ENCODE assay signal across 1 cellular context in the genomic region with DNA sequence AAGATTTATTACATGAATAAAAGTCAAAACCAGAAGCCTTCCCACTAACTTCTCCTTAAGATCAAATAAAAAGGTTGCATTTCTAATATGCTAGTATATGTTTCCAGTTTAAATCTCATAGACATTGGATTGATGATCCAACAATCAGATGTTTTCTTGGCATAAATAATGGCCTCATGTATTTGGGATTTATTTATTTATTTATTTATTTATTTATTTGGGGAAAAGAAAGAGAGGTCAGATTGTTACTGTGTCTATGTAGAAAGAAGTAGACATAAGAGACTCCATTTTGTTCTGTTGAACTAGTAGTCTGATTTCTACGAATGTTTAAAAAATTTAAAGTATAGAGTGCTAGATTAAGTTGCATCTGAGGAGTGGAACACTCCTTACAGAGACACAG.
TF ChIP-seq lines count a peak whose summit lies in the region.

No MANE protein-coding gene starts in this region.

TF ChIP-seq in HEK293, 187 proteins besides CTCF, POLR2A, EP300 and RAD21 (continued from another document):
- TF ChIP-seq, protein P1, sequence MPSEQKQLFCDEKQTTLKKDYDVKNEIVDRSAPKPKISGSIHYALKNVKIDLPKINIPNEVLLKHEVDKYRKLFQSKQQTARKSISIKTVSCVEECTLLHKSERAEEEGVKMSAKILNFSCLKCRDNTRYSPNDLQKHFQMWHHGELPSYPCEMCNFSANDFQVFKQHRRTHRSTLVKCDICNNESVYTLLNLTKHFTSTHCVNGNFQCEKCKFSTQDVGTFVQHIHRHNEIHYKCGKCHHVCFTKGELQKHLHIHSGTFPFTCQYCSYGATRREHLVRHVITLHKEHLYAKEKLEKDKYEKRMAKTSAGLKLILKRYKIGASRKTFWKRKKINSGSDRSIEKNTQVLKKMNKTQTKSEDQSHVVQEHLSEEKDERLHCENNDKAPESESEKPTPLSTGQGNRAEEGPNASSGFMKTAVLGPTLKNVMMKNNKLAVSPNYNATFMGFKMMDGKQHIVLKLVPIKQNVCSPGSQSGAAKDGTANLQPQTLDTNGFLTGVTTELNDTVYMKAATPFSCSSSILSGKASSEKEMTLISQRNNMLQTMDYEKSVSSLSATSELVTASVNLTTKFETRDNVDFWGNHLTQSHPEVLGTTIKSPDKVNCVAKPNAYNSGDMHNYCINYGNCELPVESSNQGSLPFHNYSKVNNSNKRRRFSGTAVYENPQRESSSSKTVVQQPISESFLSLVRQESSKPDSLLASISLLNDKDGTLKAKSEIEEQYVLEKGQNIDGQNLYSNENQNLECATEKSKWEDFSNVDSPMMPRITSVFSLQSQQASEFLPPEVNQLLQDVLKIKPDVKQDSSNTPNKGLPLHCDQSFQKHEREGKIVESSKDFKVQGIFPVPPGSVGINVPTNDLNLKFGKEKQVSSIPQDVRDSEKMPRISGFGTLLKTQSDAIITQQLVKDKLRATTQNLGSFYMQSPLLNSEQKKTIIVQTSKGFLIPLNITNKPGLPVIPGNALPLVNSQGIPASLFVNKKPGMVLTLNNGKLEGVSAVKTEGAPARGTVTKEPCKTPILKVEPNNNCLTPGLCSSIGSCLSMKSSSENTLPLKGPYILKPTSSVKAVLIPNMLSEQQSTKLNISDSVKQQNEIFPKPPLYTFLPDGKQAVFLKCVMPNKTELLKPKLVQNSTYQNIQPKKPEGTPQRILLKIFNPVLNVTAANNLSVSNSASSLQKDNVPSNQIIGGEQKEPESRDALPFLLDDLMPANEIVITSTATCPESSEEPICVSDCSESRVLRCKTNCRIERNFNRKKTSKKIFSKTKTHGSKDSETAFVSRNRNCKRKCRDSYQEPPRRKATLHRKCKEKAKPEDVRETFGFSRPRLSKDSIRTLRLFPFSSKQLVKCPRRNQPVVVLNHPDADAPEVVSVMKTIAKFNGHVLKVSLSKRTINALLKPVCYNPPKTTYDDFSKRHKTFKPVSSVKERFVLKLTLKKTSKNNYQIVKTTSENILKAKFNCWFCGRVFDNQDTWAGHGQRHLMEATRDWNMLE (tag by site-specific recombination; conservative IDR thresholded peaks at IDR 0.05; ENCODE audit: low read depth), result peak; percentile 80; the same call in 1 of the 2 replicates
- peak; percentile 81 for TF ChIP-seq ZNF426 (tag by site-specific recombination; IDR thresholded peaks at IDR 0.05)
- TF ChIP-seq, protein P2, sequence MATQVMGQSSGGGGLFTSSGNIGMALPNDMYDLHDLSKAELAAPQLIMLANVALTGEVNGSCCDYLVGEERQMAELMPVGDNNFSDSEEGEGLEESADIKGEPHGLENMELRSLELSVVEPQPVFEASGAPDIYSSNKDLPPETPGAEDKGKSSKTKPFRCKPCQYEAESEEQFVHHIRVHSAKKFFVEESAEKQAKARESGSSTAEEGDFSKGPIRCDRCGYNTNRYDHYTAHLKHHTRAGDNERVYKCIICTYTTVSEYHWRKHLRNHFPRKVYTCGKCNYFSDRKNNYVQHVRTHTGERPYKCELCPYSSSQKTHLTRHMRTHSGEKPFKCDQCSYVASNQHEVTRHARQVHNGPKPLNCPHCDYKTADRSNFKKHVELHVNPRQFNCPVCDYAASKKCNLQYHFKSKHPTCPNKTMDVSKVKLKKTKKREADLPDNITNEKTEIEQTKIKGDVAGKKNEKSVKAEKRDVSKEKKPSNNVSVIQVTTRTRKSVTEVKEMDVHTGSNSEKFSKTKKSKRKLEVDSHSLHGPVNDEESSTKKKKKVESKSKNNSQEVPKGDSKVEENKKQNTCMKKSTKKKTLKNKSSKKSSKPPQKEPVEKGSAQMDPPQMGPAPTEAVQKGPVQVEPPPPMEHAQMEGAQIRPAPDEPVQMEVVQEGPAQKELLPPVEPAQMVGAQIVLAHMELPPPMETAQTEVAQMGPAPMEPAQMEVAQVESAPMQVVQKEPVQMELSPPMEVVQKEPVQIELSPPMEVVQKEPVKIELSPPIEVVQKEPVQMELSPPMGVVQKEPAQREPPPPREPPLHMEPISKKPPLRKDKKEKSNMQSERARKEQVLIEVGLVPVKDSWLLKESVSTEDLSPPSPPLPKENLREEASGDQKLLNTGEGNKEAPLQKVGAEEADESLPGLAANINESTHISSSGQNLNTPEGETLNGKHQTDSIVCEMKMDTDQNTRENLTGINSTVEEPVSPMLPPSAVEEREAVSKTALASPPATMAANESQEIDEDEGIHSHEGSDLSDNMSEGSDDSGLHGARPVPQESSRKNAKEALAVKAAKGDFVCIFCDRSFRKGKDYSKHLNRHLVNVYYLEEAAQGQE (tag by site-specific recombination; IDR thresholded peaks at IDR 0.05), result peak; percentile 56; the same call in 1 of the 2 replicates
- TF ChIP-seq, protein P3, sequence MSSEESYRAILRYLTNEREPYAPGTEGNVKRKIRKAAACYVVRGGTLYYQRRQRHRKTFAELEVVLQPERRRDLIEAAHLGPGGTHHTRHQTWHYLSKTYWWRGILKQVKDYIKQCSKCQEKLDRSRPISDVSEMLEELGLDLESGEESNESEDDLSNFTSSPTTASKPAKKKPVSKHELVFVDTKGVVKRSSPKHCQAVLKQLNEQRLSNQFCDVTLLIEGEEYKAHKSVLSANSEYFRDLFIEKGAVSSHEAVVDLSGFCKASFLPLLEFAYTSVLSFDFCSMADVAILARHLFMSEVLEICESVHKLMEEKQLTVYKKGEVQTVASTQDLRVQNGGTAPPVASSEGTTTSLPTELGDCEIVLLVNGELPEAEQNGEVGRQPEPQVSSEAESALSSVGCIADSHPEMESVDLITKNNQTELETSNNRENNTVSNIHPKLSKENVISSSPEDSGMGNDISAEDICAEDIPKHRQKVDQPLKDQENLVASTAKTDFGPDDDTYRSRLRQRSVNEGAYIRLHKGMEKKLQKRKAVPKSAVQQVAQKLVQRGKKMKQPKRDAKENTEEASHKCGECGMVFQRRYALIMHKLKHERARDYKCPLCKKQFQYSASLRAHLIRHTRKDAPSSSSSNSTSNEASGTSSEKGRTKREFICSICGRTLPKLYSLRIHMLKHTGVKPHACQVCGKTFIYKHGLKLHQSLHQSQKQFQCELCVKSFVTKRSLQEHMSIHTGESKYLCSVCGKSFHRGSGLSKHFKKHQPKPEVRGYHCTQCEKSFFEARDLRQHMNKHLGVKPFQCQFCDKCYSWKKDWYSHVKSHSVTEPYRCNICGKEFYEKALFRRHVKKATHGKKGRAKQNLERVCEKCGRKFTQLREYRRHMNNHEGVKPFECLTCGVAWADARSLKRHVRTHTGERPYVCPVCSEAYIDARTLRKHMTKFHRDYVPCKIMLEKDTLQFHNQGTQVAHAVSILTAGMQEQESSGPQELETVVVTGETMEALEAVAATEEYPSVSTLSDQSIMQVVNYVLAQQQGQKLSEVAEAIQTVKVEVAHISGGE (tag by site-specific recombination; conservative IDR thresholded peaks at IDR 0.05; ENCODE audit: low read depth), result peak; percentile 74
- no peak for TF ChIP-seq ZNF214 (tag by site-specific recombination; IDR thresholded peaks at IDR 0.05; ENCODE audit: borderline replicate concordance)
- peak; percentile 92 for TF ChIP-seq ZNF266 (tag by site-specific recombination; IDR thresholded peaks at IDR 0.05; ENCODE audit: low read depth)
- peak; percentile 27; the same call in 1 of the 2 replicates for TF ChIP-seq ZNF629 (tag by site-specific recombination; IDR thresholded peaks at IDR 0.05)
- TF ChIP-seq ZNF394 (tag by site-specific recombination; IDR thresholded peaks at IDR 0.05; ENCODE audit: borderline replicate concordance), result peak; percentile 87; the same call in 1 of the 2 replicates
- peak; percentile 89 for TF ChIP-seq ZNF140 (tag by site-specific recombination; IDR thresholded peaks at IDR 0.05)
- TF ChIP-seq KLF1 (tag by site-specific recombination; IDR thresholded peaks at IDR 0.05), result no peak
- no peak for TF ChIP-seq ZNF776 (tag by site-specific recombination; IDR thresholded peaks at IDR 0.05; ENCODE audit: borderline replicate concordance)
- TF ChIP-seq, protein P4, sequence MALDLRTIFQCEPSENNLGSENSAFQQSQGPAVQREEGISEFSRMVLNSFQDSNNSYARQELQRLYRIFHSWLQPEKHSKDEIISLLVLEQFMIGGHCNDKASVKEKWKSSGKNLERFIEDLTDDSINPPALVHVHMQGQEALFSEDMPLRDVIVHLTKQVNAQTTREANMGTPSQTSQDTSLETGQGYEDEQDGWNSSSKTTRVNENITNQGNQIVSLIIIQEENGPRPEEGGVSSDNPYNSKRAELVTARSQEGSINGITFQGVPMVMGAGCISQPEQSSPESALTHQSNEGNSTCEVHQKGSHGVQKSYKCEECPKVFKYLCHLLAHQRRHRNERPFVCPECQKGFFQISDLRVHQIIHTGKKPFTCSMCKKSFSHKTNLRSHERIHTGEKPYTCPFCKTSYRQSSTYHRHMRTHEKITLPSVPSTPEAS (tag by site-specific recombination; IDR thresholded peaks at IDR 0.05), result no peak
- 0 out of 2 replicates have a peak, but pooled peaks have one; percentile 23 for TF ChIP-seq ZNF341 (tag by site-specific recombination; IDR thresholded peaks at IDR 0.05; ENCODE audit: low read depth)
- no peak for TF ChIP-seq ZNF76 (tag by site-specific recombination; IDR thresholded peaks at IDR 0.05; ENCODE audit: borderline replicate concordance, low read depth)
- TF ChIP-seq ZXDB (tag by site-specific recombination; IDR thresholded peaks at IDR 0.05), result peak; percentile 33; the same call in 1 of the 2 replicates
- peak; percentile 88 for TF ChIP-seq ZNF555 (tag by site-specific recombination; conservative IDR thresholded peaks at IDR 0.05)
- TF ChIP-seq, protein P5, sequence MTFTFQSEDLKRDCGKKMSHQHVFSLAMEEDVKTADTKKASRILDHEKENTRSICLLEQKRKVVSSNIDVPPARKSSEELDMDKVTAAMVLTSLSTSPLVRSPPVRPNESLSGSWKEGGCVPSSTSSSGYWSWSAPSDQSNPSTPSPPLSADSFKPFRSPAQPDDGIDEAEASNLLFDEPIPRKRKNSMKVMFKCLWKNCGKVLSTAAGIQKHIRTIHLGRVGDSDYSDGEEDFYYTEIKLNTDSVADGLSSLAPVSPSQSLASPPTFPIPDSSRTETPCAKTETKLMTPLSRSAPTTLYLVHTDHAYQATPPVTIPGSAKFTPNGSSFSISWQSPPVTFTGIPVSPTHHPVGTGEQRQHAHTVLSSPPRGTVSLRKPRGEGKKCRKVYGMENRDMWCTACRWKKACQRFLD (tag by site-specific recombination; IDR thresholded peaks at IDR 0.05), result 0 out of 2 replicates have a peak, but pooled peaks have one; percentile 59
